23 cellular contexts compared by ENCODE assay signal in genomic region chr1:14067036-14067435, GRCh38.
"Had no signal": no experiment of that assay in that cellular context is flagged by ENCODE, and none has a peak within 500 bp of the region (broad histone marks: within the 10 kb centered on the region; RNA-seq: fewer than 3 reads in every experiment).

No MANE protein-coding gene starts in this region.

- H3K36me3 ChIP-seq: neutrophil, pancreas, prostate gland, right atrium auricular region, right lobe of liver, sigmoid colon, stomach, tibial artery, transverse colon, upper lobe of right lung, uterus had no signal

- ATAC-seq: naive thymus-derived CD4-positive, alpha-beta T cell; natural killer cell; pancreas; right lobe of liver; stimulated activated effector memory CD8-positive, alpha-beta T cell treated with anti-CD3 and anti-CD28 coated beads, Interleukin-12 subunit alpha, Interleukin-12 subunit beta, amount 100 ng/mL, for 72 hours; stimulated activated naive B cell treated with anti-CD40 and anti-IgM and Interleukin-4, amounts not matched to agents 10 μg/mL and 1 μg/mL and 100 μg/mL, for 72 hours; upper lobe of right lung had no signal

- H3K27me3 ChIP-seq: neutrophil, pancreas, right atrium auricular region, right lobe of liver, sigmoid colon, stomach, testis, tibial artery, transverse colon, upper lobe of right lung, uterus had no signal

- H3K4me1 ChIP-seq: pancreas, prostate gland, right atrium auricular region, right lobe of liver, sigmoid colon, stomach, testis, tibial artery, transverse colon, upper lobe of right lung, uterus had no signal

- DNase-seq: naive thymus-derived CD4-positive, alpha-beta T cell; natural killer cell; pancreas; retina; right lobe of liver; sigmoid colon; small intestine; stimulated activated CD4-positive, alpha-beta T cell treated with anti-CD3 and anti-CD28 coated beads, Interleukin-15, amount 100 ng/mL, for 24 hours; stimulated activated CD4-positive, alpha-beta T cell treated with anti-CD3 and anti-CD28 coated beads, Interleukin-2, amount 100 ng/mL, for 24 hours; stimulated activated CD4-positive, alpha-beta T cell treated with anti-CD3 and anti-CD28 coated beads, Interleukin-2, amount 100 ng/mL, for 48 hours; stimulated activated CD4-positive, alpha-beta T cell treated with anti-CD3 and anti-CD28 coated beads, Interleukin-4, amount 100 ng/mL, for 24 hours; stimulated activated naive B cell treated with anti-CD40 and anti-IgM and Interleukin-4, amounts not matched to agents 10 μg/mL and 1 μg/mL and 100 μg/mL, for 72 hours; stimulated activated naive CD4-positive, alpha-beta T cell treated with Interleukin-2 at 50 U/mL for 16 hours; stomach; testis; tibial artery; transverse colon; upper lobe of right lung; uterus had no signal

- H3K27ac ChIP-seq: neutrophil, pancreas, prostate gland, right atrium auricular region, right lobe of liver, sigmoid colon, stomach, testis, tibial artery, transverse colon, upper lobe of right lung, uterus had no signal

- H3K9me3 ChIP-seq: neutrophil, pancreas, prostate gland, right atrium auricular region, right lobe of liver, sigmoid colon, stomach, testis, tibial artery, transverse colon, upper lobe of right lung, uterus had no signal

- H3K4me3 ChIP-seq: pancreas, prostate gland, right atrium auricular region, right lobe of liver, sigmoid colon, stomach, testis, tibial artery, transverse colon, upper lobe of right lung, uterus had no signal
